ENCODE assay signal across 1 cellular context in genomic region chr14:31207746-31208545, GRCh38.
A peak's percentile ranks its signal among the peaks of the same experiment; 100 is the strongest.
TF ChIP-seq lines count a peak whose summit lies in the region.

TSS of gene HECTD1 (minus strand) at chr14:31207793. CDS start at chr14:31205936, 1,857 bp downstream.

TF ChIP-seq in K562, 482 proteins besides CTCF, POLR2A, EP300 and RAD21 (continued from another document and continues in another):
- TF ChIP-seq ZNF280B (CRISPR knock-in tag; IDR thresholded peaks at IDR 0.05) (no peak), POLR2H (tag; IDR thresholded peaks at IDR 0.05; ENCODE audit: low read depth) (peak; percentile 77), VEZF1 (CRISPR knock-in tag; IDR thresholded peaks at IDR 0.05) (peak; percentile 81), RFX7 (CRISPR knock-in tag; IDR thresholded peaks at IDR 0.05) (no peak), ID3 (CRISPR knock-in tag; IDR thresholded peaks at IDR 0.05) (no peak), ID3 (tag; IDR thresholded peaks at IDR 0.05) (no peak), MLX (CRISPR knock-in tag; conservative IDR thresholded peaks at IDR 0.05) (no peak), PML (IDR thresholded peaks at IDR 0.05; ENCODE audit: low read length) (no peak; the same call in none of the 2 replicates), POLR3A (IDR thresholded peaks at IDR 0.05; ENCODE audit: borderline replicate concordance, extremely low read depth, insufficient read depth, insufficient read length) (no peak), ZMIZ1 (IDR thresholded peaks at IDR 0.05; ENCODE audit: low read depth in 2 of 2, low read length in 2 of 2) (0 out of 4 replicates have a peak, but pooled peaks of 1 of the 2 experiments have one; percentile 11), ETV6 (IDR thresholded peaks at IDR 0.05; ENCODE audit: borderline replicate concordance in 1 of 2, low read depth in 2 of 2, low read length in 1 of 2) (no peak), ETV6 (CRISPR knock-in tag; IDR thresholded peaks at IDR 0.05; ENCODE audit: borderline replicate concordance) (no peak), THAP7 (CRISPR knock-in tag; IDR thresholded peaks at IDR 0.05) (no peak), NR3C1 (CRISPR knock-in tag; IDR thresholded peaks at IDR 0.05) (0 out of 2 replicates have a peak, but pooled peaks have one; percentile 4), ZNF695 (CRISPR knock-in tag; IDR thresholded peaks at IDR 0.05) (no peak), FOXP4 (CRISPR knock-in tag; IDR thresholded peaks at IDR 0.05; ENCODE audit: borderline replicate concordance) (no peak), DACH1 (IDR thresholded peaks at IDR 0.05; ENCODE audit: partially characterized antibody) (no peak), IRF9 (tag; IDR thresholded peaks at IDR 0.05) (no peak), ZBTB49 (CRISPR knock-in tag; IDR thresholded peaks at IDR 0.05; ENCODE audit: borderline replicate concordance) (no peak), SIX5 (IDR thresholded peaks at IDR 0.05; ENCODE audit: borderline replicate concordance in 1 of 2, insufficient read depth in 1 of 2, low read depth in 1 of 2, low read length in 2 of 2) (no peak), HOMEZ (CRISPR knock-in tag; IDR thresholded peaks at IDR 0.05) (no peak), ZBTB17 (CRISPR knock-in tag; IDR thresholded peaks at IDR 0.05) (peak; percentile 47; the same call in 1 of the 2 replicates), CREB3L1 (IDR thresholded peaks at IDR 0.05; ENCODE audit: borderline replicate concordance, low read depth) (peak; percentile 48; the same call in 1 of the 2 replicates), RBFOX2 (IDR thresholded peaks at IDR 0.05; ENCODE audit: low read depth, low read length) (peak; percentile 93), ETV1 (tag; conservative IDR thresholded peaks at IDR 0.05; ENCODE audit: low read depth) (peak; percentile 58), GATAD2B (IDR thresholded peaks at IDR 0.05; ENCODE audit: borderline replicate concordance) (peak; percentile 76; the same call in 1 of the 2 replicates), NCOA4 (IDR thresholded peaks at IDR 0.05; ENCODE audit: partially characterized antibody) (no peak), YY1 (IDR thresholded peaks at IDR 0.05; ENCODE audit: borderline replicate concordance in 1 of 3, control insufficient read depth in 1 of 3, extremely low read depth in 1 of 3, insufficient read depth in 3 of 3, insufficient read length in 1 of 3, insufficient replicate concordance in 2 of 3, low read depth in 1 of 3, low read length in 2 of 3) (peak in 2 of 3 experiments; percentile 47 to 64), POLR2AphosphoS5 (IDR thresholded peaks at IDR 0.05; ENCODE audit: control insufficient read depth, insufficient read depth, low read depth, low read length) (peak; percentile 46), ZNF766 (CRISPR knock-in tag; conservative IDR thresholded peaks at IDR 0.05) (peak; percentile 49; the same call in 1 of the 2 replicates), ZNF224 (CRISPR knock-in tag; IDR thresholded peaks at IDR 0.05) (no peak), DNMT1 (IDR thresholded peaks at IDR 0.05) (no peak), ATF1 (CRISPR knock-in tag; IDR thresholded peaks at IDR 0.05) (no peak), ATF1 (tag; IDR thresholded peaks at IDR 0.05) (peak; percentile 87), ESRRB (CRISPR knock-in tag; IDR thresholded peaks at IDR 0.05; ENCODE audit: borderline replicate concordance) (no peak), ZKSCAN3 (CRISPR knock-in tag; IDR thresholded peaks at IDR 0.05) (no peak)
